16 cellular contexts compared by ENCODE assay signal in genomic region chr20:55472704-55473103, GRCh38.
"Had no signal": no experiment of that assay in that cellular context is flagged by ENCODE, and none has a peak within 500 bp of the region (broad histone marks: within the 10 kb centered on the region; RNA-seq: fewer than 3 reads in every experiment).

No MANE protein-coding gene starts in this region.

- H2AFZ ChIP-seq: hepatocyte had no signal

- H3K4me3 ChIP-seq: body of pancreas, gastroesophageal sphincter, hepatocyte, smooth muscle cell had no signal

- H3K4me1 ChIP-seq: body of pancreas had no signal

- H3K4me3 Mint-ChIP-seq: activated B cell treated with CpG ODN at 0.5 μM for 24 hours; activated CD4-positive, alpha-beta T cell treated with anti-CD3 and anti-CD28 coated beads, Interleukin-2, amount 10 ng/mL, durations not matched to agents 7 days and 5 days; activated T-helper 17 cell treated with anti-CD3 and anti-CD28 coated beads, Interleukin-2, amount 50 U/mL, for 72 hours; central memory CD8-positive, alpha-beta T cell; neural crest cell had no signal

- H3K27me3 ChIP-seq: body of pancreas, gastroesophageal sphincter, hepatocyte had no signal

- H3K36me3 ChIP-seq: gastroesophageal sphincter had no signal

- DNase-seq: activated B cell treated with CpG ODN at 0.5 μM for 24 hours; activated CD4-positive, alpha-beta T cell treated with anti-CD3 and anti-CD28 coated beads, Interleukin-2, amount 10 ng/mL, durations not matched to agents 7 days and 5 days; activated naive CD4-positive, alpha-beta T cell treated with anti-CD3 and anti-CD28 coated beads, Interleukin-2, amount 50 U/mL, for 16 hours; activated T-cell treated with anti-CD3 and anti-CD28 coated beads for 4 hours; body of pancreas; effector memory CD4-positive, alpha-beta T cell; kidney glomerular epithelial cell; posterior cingulate gyrus; right cardiac atrium had no signal

- H3K27ac ChIP-seq: body of pancreas, epithelial cell of prostate, gastroesophageal sphincter, hepatocyte had no signal

- H3K9me3 ChIP-seq: body of pancreas, gastroesophageal sphincter had no signal

- H3K27me3 Mint-ChIP-seq: activated B cell treated with CpG ODN at 0.5 μM for 24 hours; activated CD4-positive, alpha-beta T cell treated with anti-CD3 and anti-CD28 coated beads, Interleukin-2, amount 10 ng/mL, durations not matched to agents 7 days and 5 days; activated T-helper 17 cell treated with anti-CD3 and anti-CD28 coated beads, Interleukin-2, amount 50 U/mL, for 72 hours; central memory CD8-positive, alpha-beta T cell had no signal

- H3K4me2 ChIP-seq: hepatocyte, smooth muscle cell had no signal

- ATAC-seq: activated T-helper 17 cell treated with anti-CD3 and anti-CD28 coated beads, Interleukin-2, amount 50 U/mL, for 72 hours; body of pancreas; gastroesophageal sphincter; right cardiac atrium had no signal

- H3K79me2 ChIP-seq: hepatocyte had no signal

- H3K4me1 Mint-ChIP-seq: activated B cell treated with CpG ODN at 0.5 μM for 24 hours; activated CD4-positive, alpha-beta T cell treated with anti-CD3 and anti-CD28 coated beads, Interleukin-2, amount 10 ng/mL, durations not matched to agents 7 days and 5 days; activated T-helper 17 cell treated with anti-CD3 and anti-CD28 coated beads, Interleukin-2, amount 50 U/mL, for 72 hours; central memory CD8-positive, alpha-beta T cell; neural crest cell had no signal

- H3K27ac Mint-ChIP-seq: activated B cell treated with CpG ODN at 0.5 μM for 24 hours; activated CD4-positive, alpha-beta T cell treated with anti-CD3 and anti-CD28 coated beads, Interleukin-2, amount 10 ng/mL, durations not matched to agents 7 days and 5 days; activated T-helper 17 cell treated with anti-CD3 and anti-CD28 coated beads, Interleukin-2, amount 50 U/mL, for 72 hours had no signal
